8 cellular contexts compared by ENCODE assay signal in genomic region chr2:25042321-25043240, GRCh38. TPM values are rescaled to one million over a fixed set of nuclear protein-coding genes. Genes with fewer than 3 reads are reported as not detected.
DNase-seq lines count a peak whose midpoint lies in the region; ATAC-seq and TF ChIP-seq lines count a peak whose summit lies in the region.

No MANE protein-coding gene starts in this region.

- H3K27ac ChIP-seq in SJCRH30 = peak overlapping the region; percentile 31

- no peaks in the 10 kb centered on the region for H3K9me3 ChIP-seq in SJCRH30 (replicated peaks)

- ATAC-seq in HG02973 (IDR thresholded peaks at IDR 0.05; ENCODE audit: unreplicated experiment) = peak; percentile 15
- no peak for ATAC-seq in GM21367 (IDR thresholded peaks at IDR 0.05; ENCODE audit: unreplicated experiment)

- H3K4me3 ChIP-seq in GM12865 (ENCODE audit: low read depth, low read length) (peak overlapping the region; percentile 60), SJCRH30 (peak overlapping the region; percentile 82), cardiac fibroblast (replicated peaks in 1 of 2; ENCODE audit: low read depth in 2 of 2, low read length in 2 of 2) (peak overlapping the region; percentile 58 to 59)

- H3K36me3 ChIP-seq in SJCRH30 = no peaks in the 10 kb centered on the region

- TF ChIP-seq CTCF in GM12865 (IDR thresholded peaks at IDR 0.05; ENCODE audit: insufficient read depth, low read depth, low read length, missing control alignments) (no peak), cardiac fibroblast (IDR thresholded peaks at IDR 0.05; ENCODE audit: low read depth, low read length) (no peak)

- H3K27me3 ChIP-seq in SJCRH30 = no peaks in the 10 kb centered on the region

- H3K4me1 ChIP-seq in SJCRH30 = peaks cover 4% of the 10 kb centered on the region

- peak; percentile 13 for DNase-seq in GM12865 (ENCODE audit: low read depth)
- peak; percentile 64 to 75 for DNase-seq in SJCRH30
- DNase-seq in cardiac fibroblast (ENCODE audit: low read depth in 2 of 2) = peak; percentile 20 to 32
- peak; percentile 7 for DNase-seq in kidney glomerular epithelial cell (lab: John Stamatoyannopoulos, UW)
- peak; percentile 17 to 20 for DNase-seq in stimulated activated CD4-positive, alpha-beta T cell treated with anti-CD3 and anti-CD28 coated beads, Interleukin-2, amount 100 ng/mL, for 24 hours
- no peak for DNase-seq in NK-92 (lab: John Stamatoyannopoulos, UW; ENCODE audit: unreplicated experiment)

RNA-seq across cellular contexts. Expression of gene EFR3B, which starts 0.7 kb away (rescaled TPM):
- total RNA-seq in SJCRH30 (2014; rRNA removed; shearing (Covaris generic)) = 4.0 and 4.2 TPM in 2 replicates
